8 cellular contexts compared by ENCODE assay signal in the genomic region with DNA sequence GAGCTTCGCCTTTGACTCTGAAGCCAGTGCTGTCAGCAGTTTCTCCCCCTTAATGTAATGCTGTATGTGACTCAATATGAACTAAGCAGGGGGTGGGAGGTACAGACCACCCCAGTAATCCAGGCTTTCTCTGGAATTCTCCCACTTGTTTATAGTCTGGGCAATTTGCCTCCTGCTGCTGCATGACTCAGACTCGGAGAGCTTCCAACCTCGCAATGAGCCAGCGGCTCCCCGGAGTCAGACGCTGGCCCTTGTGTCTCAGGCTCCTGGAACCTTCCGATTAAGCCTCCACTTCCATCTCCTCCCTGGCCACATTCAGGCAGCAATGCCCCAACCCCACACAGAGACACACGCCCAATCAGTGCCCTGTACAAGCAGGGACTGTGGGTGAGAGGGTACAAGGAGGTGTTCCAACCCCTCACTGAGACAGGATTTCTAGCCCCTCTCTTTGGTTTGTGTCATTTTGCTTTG.
DNase-seq lines count a peak whose midpoint lies in the region; ATAC-seq and TF ChIP-seq lines count a peak whose summit lies in the region.

No MANE protein-coding gene starts in this region.

- no peak for ATAC-seq in HG03565 (IDR thresholded peaks at IDR 0.05; ENCODE audit: unreplicated experiment)

- H3K4me3 ChIP-seq in brain microvascular endothelial cell (ENCODE audit: low read depth, low read length) (no peak overlapping the region), HAP-1 (no peak overlapping the region)

- H3K27me3 ChIP-seq in brain microvascular endothelial cell (replicated peaks) (no peaks in the 10 kb centered on the region), HAP-1 (ENCODE audit: low read depth) (no peaks in the 10 kb centered on the region; the same call in 1 of the 2 replicates)

- H3K4me1 ChIP-seq in HAP-1: no peaks in the 10 kb centered on the region

- DNase-seq in HT1080 (ENCODE audit: low read depth): peak; percentile 99
- DNase-seq in brain microvascular endothelial cell: peak; percentile 98
- peak; percentile 99 for DNase-seq in iris pigment epithelial cell (ENCODE audit: low read depth)
- DNase-seq in substantia nigra (lab: John Stamatoyannopoulos, UW): peak in 41 of 49 donors; percentile 3 to 82 (median 49)
- DNase-seq in effector CD4-positive, alpha-beta T cell: no peak
- DNase-seq in retina: no peak
- DNase-seq in HAP-1 (ENCODE audit: low spot score in 2 of 2): no peak

- no peaks in the 10 kb centered on the region for H3K36me3 ChIP-seq in brain microvascular endothelial cell (replicated peaks)
- H3K36me3 ChIP-seq in HAP-1 (replicated peaks): no peaks in the 10 kb centered on the region

- no peaks in the 10 kb centered on the region for H3K9me3 ChIP-seq in HAP-1

- peak overlapping the region; percentile 99 for H3K27ac ChIP-seq in brain microvascular endothelial cell
- H3K27ac ChIP-seq in substantia nigra (ENCODE audit: low read depth, low read length, poor library complexity, severe bottlenecking): no peak overlapping the region

- no peak for TF ChIP-seq CTCF in brain microvascular endothelial cell (IDR thresholded peaks at IDR 0.05; ENCODE audit: low read depth, low read length, missing control alignments)

- in situ Hi-C loops in brain microvascular endothelial cell (cut with HindIII; ENCODE audit: low pct_ligation_motif_present, low sequenced_read_pairs) (no loop called here), HAP-1 (cut with MboI; ENCODE audit: low sequenced_read_pairs) (no loop called here)

Comparison
In these comparisons a context has a peak if more than half of its experiments do, and no peak if none do; other contexts are left out.
1. DNase-seq: peak in HT1080 (single experiment), brain microvascular endothelial cell (single experiment), iris pigment epithelial cell (single experiment) and substantia nigra (41 of 49); none in effector CD4-positive, alpha-beta T cell (single experiment), retina (single experiment) and HAP-1 (0 of 2).